Comparison of ENCODE assay signal across 8 cellular contexts in the genomic region with DNA sequence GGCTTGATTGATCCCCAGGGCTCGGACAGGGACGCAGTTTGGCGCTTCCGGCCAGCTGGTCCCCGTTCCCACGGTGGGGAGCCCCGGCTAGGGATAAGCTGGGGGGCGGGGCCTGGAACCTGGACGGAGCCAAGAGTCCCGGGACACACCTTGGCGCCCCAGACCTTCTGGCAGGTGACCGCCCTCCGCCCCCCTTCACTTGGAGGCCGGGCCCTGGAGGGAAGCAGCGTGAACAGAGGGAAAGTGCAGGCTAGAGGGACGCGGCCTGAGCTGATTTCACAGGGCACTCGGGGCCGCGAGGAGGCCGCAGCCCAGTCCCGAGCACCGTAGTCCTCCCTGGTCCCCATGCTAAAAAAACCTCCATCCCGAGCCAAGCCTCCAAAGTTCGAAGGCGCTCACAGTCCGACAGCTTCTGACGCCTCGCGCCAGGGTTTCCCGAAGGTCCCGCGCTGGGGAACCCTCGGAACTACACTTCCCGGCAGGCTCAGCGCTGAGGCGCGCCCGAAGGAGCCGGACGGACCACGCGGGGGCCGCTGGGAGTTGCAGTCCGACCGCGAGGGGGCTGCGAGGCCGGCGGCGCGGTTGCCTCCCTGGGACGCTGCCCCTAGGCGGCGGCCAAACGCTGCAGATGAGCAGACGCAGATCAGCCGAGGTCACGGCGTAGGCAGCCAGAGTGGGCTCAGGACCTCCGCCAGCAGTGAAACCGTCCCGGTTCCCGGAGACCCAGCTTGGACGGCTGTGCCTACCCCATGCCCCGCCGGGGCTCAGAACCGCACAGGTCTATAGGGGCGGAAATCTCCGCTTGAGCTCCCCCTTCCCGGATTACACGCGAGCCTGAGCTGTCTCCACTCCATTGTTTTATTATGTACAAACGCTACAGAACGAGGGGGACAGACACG. TPM values are rescaled to one million over a fixed set of nuclear protein-coding genes. Genes with fewer than 3 reads are reported as not detected.
DNase-seq lines count a peak whose midpoint lies in the region; TF ChIP-seq lines count a peak whose summit lies in the region.

A gene with protein sequence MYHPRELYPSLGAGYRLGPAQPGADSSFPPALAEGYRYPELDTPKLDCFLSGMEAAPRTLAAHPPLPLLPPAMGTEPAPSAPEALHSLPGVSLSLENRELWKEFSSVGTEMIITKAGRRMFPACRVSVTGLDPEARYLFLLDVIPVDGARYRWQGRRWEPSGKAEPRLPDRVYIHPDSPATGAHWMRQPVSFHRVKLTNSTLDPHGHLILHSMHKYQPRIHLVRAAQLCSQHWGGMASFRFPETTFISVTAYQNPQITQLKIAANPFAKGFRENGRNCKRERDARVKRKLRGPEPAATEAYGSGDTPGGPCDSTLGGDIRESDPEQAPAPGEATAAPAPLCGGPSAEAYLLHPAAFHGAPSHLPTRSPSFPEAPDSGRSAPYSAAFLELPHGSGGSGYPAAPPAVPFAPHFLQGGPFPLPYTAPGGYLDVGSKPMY (minus strand): TSS at position 451 of the 899 bp plus-strand sequence. CDS start 731 bp downstream, outside the sequence.

- peak; percentile 74 for TF ChIP-seq POLR2A in Raji (IDR thresholded peaks at IDR 0.05; ENCODE audit: insufficient read depth, low read depth, low read length)

- in situ Hi-C loops in HAP-1 (cut with MboI; ENCODE audit: low sequenced_read_pairs): loop anchor here (25.0 kb wide), 1 partner anchor 296 kb away; a partner anchor contains a TSS

- H3K4me3 ChIP-seq in HAP-1: peak within 1 kb of the TSS; percentile 40
- peak within 1 kb of the TSS; percentile 41 to 60 for H3K4me3 ChIP-seq in foreskin fibroblast (ENCODE audit: low read depth in 1 of 2, low read length in 2 of 2)
- H3K4me3 ChIP-seq in neuron (ENCODE audit: low read length): peak within 1 kb of the TSS; percentile 49

- peak within 1 kb of the TSS; percentile 87 for H2AFZ ChIP-seq in neuron (ENCODE audit: low read depth, low read length)

- TF ChIP-seq CTCF in foreskin fibroblast (IDR thresholded peaks at IDR 0.05; ENCODE audit: low read depth, low read length): peak; percentile 75

- peaks cover 3% of the 10 kb centered on the region for H3K9me3 ChIP-seq in HAP-1
- H3K9me3 ChIP-seq in neuron (ENCODE audit: low read length): peaks cover 2% of the 10 kb centered on the region

- DNase-seq in GF-D8 (lab: John Stamatoyannopoulos, UW): peak; percentile 81
- peak; percentile 92 to 95 for DNase-seq in HAP-1 (ENCODE audit: low spot score in 2 of 2)
- peak; percentile 86 for DNase-seq in M059J (ENCODE audit: low read depth)
- DNase-seq in activated gamma-delta T cell treated with Interleukin-2 at 50 U/mL for 16 hours: peak; percentile 92
- DNase-seq in foreskin fibroblast: peak; percentile 90 to 98
- peak; percentile 81 for DNase-seq in stromal cell of bone marrow (ENCODE audit: low read depth)

- H3K27me3 ChIP-seq in HAP-1 (ENCODE audit: low read depth) (no peaks in the 10 kb centered on the region), neuron (ENCODE audit: insufficient read depth, low read length) (no peaks in the 10 kb centered on the region)

- H3K36me3 ChIP-seq in HAP-1 (replicated peaks) (no peaks in the 10 kb centered on the region; the same call in 1 of the 2 replicates), neuron (ENCODE audit: insufficient read depth, low read length) (peaks cover 2% of the 10 kb centered on the region)

- H3K4me1 ChIP-seq in HAP-1 (peaks cover 18% of the 10 kb centered on the region), neuron (ENCODE audit: insufficient read depth, low read length) (peaks cover 17% of the 10 kb centered on the region)

RNA-seq across cellular contexts. Expression of the gene that starts here (rescaled TPM):
- total RNA-seq in M059J (2014; rRNA removed; shearing (Covaris generic)): 0.39 TPM in 1 of 2 replicates, not detected in the other

Comparison
In these comparisons a context has a peak if more than half of its experiments do, and no peak if none do; other contexts are left out.
1. Peak in every context shown above with its lines: DNase-seq and H3K4me3 ChIP-seq.
2. Peak in DNase-seq in M059J; RNA of the gene not detected or under 1 TPM.